ENCODE assay signal across 23 cellular contexts in the genomic region with DNA sequence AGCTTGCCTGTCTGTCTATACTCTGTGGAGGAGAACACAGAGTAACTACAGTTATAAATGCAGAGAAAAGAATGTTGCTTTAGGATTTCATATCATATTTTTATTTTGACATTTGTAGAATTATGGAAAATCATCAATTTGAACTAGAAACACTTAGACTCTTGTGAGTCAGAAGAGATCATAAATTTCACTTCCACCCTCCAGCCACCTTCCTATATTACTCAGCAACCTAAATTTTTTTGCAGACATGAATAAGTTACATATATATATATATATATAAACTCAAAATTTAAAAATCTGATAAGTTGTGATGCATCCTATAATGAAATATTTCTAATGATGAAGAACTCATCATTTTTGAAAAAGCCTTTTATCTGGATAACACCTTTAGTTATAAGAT.
"Had no signal": no experiment of that assay in that cellular context is flagged by ENCODE, and none has a peak within 500 bp of the region (broad histone marks: within the 10 kb centered on the region; RNA-seq: fewer than 3 reads in every experiment).

No MANE protein-coding gene starts in this region.

- H3K27me3 ChIP-seq: esophagus muscularis mucosa, foreskin keratinocyte, gastrocnemius medialis, left lung had no signal

- FAIRE-seq: colon, endothelial cell of umbilical vein, islet of Langerhans, keratinocyte had no signal

- H3K36me3 Mint-ChIP-seq: naive B cell; naive thymus-derived CD8-positive, alpha-beta T cell had no signal

- ATAC-seq: foreskin keratinocyte; gastrocnemius medialis; heart right ventricle; left cardiac atrium; left lung; left ventricle myocardium superior; lower lobe of right lung; mucosa of descending colon; naive thymus-derived CD8-positive, alpha-beta T cell had no signal

- H3K4me1 Mint-ChIP-seq: mesothelial cell of epicardium; naive B cell; naive thymus-derived CD8-positive, alpha-beta T cell had no signal

- H3K27ac ChIP-seq: coronary artery, esophagus muscularis mucosa, foreskin keratinocyte, gastrocnemius medialis, heart right ventricle, left lung, lower lobe of right lung had no signal

- H3K9me3 Mint-ChIP-seq: dendritic cell treated with granulocyte-macrophage colony-stimulating factor and Interleukin-4, amounts not matched to agents 40 ng/mL and 50 ng/mL, for 4 days had no signal

- H3K27ac Mint-ChIP-seq: dendritic cell treated with granulocyte-macrophage colony-stimulating factor and Interleukin-4, amounts not matched to agents 40 ng/mL and 50 ng/mL, for 4 days; mesothelial cell of epicardium; naive thymus-derived CD8-positive, alpha-beta T cell had no signal

- DNase-seq: effector CD8-positive, alpha-beta T cell; foreskin keratinocyte; gastrocnemius medialis; glutamatergic neuron; head of caudate nucleus; heart right ventricle; hippocampal formation; left cardiac atrium; left lung; left ventricle myocardium superior; lower lobe of right lung; mesenchymal stem cell; mucosa of descending colon; naive B cell; naive thymus-derived CD8-positive, alpha-beta T cell had no signal

- H3K36me3 ChIP-seq: esophagus muscularis mucosa, gastrocnemius medialis, heart right ventricle, left lung, lower lobe of right lung had no signal

- H3K4me3 ChIP-seq: coronary artery, esophagus muscularis mucosa, gastrocnemius medialis, heart right ventricle, left lung, lower lobe of right lung, mucosa of descending colon had no signal

- H3K9me3 ChIP-seq: esophagus muscularis mucosa, gastrocnemius medialis, lower lobe of right lung had no signal

- H3K4me1 ChIP-seq: esophagus muscularis mucosa, foreskin keratinocyte, gastrocnemius medialis, heart right ventricle, left lung, lower lobe of right lung had no signal

- H3K4me3 Mint-ChIP-seq: dendritic cell treated with granulocyte-macrophage colony-stimulating factor and Interleukin-4, amounts not matched to agents 40 ng/mL and 50 ng/mL, for 4 days; mesothelial cell of epicardium; naive B cell; naive thymus-derived CD8-positive, alpha-beta T cell had no signal

- H3K27me3 Mint-ChIP-seq: dendritic cell treated with granulocyte-macrophage colony-stimulating factor and Interleukin-4, amounts not matched to agents 40 ng/mL and 50 ng/mL, for 4 days; naive thymus-derived CD8-positive, alpha-beta T cell had no signal
